ENCODE assay signal across 19 cellular contexts in genomic region chr10:131870411-131870810, GRCh38. TPM values are rescaled to one million over a fixed set of nuclear protein-coding genes. Genes with fewer than 3 reads are reported as not detected.
A peak's percentile ranks its signal among the peaks of the same experiment; 100 is the strongest.
DNase-seq lines count a peak whose midpoint lies in the region; ATAC-seq and TF ChIP-seq lines count a peak whose summit lies in the region.
"Had no signal": no experiment of that assay in that cellular context is flagged by ENCODE, and none has a peak within 500 bp of the region (broad histone marks: within the 10 kb centered on the region; RNA-seq: fewer than 3 reads in every experiment).

No MANE protein-coding gene starts in this region.

- H2BK120ac ChIP-seq in IMR-90 (ENCODE audit: low read depth, low read length), result no peak overlapping the region

- H3K14ac ChIP-seq in IMR-90 (replicated peaks; ENCODE audit: low read depth, low read length), result no peak overlapping the region

- DNase-seq in COLO668 (lab: John Stamatoyannopoulos, UW; ENCODE audit: unreplicated experiment) (peak; percentile 22), IMR-90 (no peak), epithelial cell of esophagus (ENCODE audit: low read depth) (peak; percentile 20), sigmoid colon (peak; percentile 28), SIG-M5 treated with dmso at 0.1 percent for 504 hours (lab: John Stamatoyannopoulos, UW; ENCODE audit: unreplicated experiment) (no peak), right lobe of liver (no peak), mucosa of descending colon (no peak)
- no peak for DNase-seq in stimulated activated CD8-positive, alpha-beta memory T cell treated with anti-CD3 and anti-CD28 coated beads, Interleukin-4, amount 100 ng/mL, for 48 hours
- DNase-seq: 8988T; CD8-positive, alpha-beta T cell; COR-L47; DMS 273 treated with DMSO at 0.1 percent for 48 hours; DMS53; DND-41; EL; GM23248; HFFc6 had no signal

- H2AK5ac ChIP-seq in IMR-90 (ENCODE audit: low read depth, low read length), result no peak overlapping the region

- WGBS in IMR-90 (ENCODE audit: extremely low coverage in 2 of 2, insufficient read length in 1 of 2), 2 experiments, result 82% methylated on average over 6 of the region's 8 CpGs; no CpG with 5 or more reads in 1 of the 2 experiments
- WGBS in sigmoid colon, 2 donors, result 75 to 79% methylated on average over 8 of the region's 8 CpGs
- WGBS in right lobe of liver (ENCODE audit: insufficient coverage, low coverage, low lambda C conversion rate, missing lambda C conversion rate), result 60% methylated on average over 4 of the region's 8 CpGs

- TF ChIP-seq RAD21 in IMR-90 (IDR thresholded peaks at IDR 0.05; ENCODE audit: low read length), result no peak

- ATAC-seq in IMR-90 (ENCODE audit: low read depth), result no peak
- no peak for ATAC-seq in right lobe of liver
- ATAC-seq in mucosa of descending colon, result no peak
- ATAC-seq: CD8-positive, alpha-beta T cell; HCT116 had no signal

- no peak overlapping the region for H4K91ac ChIP-seq in IMR-90 (ENCODE audit: insufficient read depth, low read depth, low read length)

- H3K9ac ChIP-seq in IMR-90 (ENCODE audit: low read depth, low read length), result no peak overlapping the region
- H3K9ac ChIP-seq: BLaER1, GM23248 had no signal

- H3K27ac ChIP-seq in IMR-90 (ENCODE audit: insufficient read depth, low read length) (no peak overlapping the region), sigmoid colon (no peak overlapping the region), right lobe of liver (no peak overlapping the region)
- H3K27ac ChIP-seq: BLaER1, GM23248 had no signal

- TF ChIP-seq CTCF in IMR-90 (conservative IDR thresholded peaks at IDR 0.05; ENCODE audit: low read depth, low read length) (no peak), epithelial cell of esophagus (IDR thresholded peaks at IDR 0.05; ENCODE audit: insufficient read depth, low read depth, low read length, missing control alignments) (no peak), sigmoid colon (IDR thresholded peaks at IDR 0.05) (no peak), right lobe of liver (IDR thresholded peaks at IDR 0.05) (no peak), mucosa of descending colon (IDR thresholded peaks at IDR 0.05) (no peak)

- H3K4me3 ChIP-seq in IMR-90 (ENCODE audit: insufficient read depth, low read depth, low read length), result no peak overlapping the region
- H3K4me3 ChIP-seq in epithelial cell of esophagus (ENCODE audit: low read length), result no peak overlapping the region
- no peak overlapping the region for H3K4me3 ChIP-seq in sigmoid colon
- H3K4me3 ChIP-seq in right lobe of liver, result no peak overlapping the region
- H3K4me3 ChIP-seq in mucosa of descending colon, result no peak overlapping the region
- H3K4me3 ChIP-seq: BLaER1, GM23248 had no signal

- H3K4me2 ChIP-seq in IMR-90 (ENCODE audit: low read depth, low read length), result no peak overlapping the region
- H3K4me2 ChIP-seq: BLaER1 had no signal

- H4K20me1 ChIP-seq in IMR-90 (ENCODE audit: insufficient read depth, low read length), result no peaks in the 10 kb centered on the region
- H4K20me1 ChIP-seq: BLaER1 had no signal

- H3K9me3 ChIP-seq in IMR-90 (ENCODE audit: control insufficient read depth, insufficient read depth, low read length), result no peaks in the 10 kb centered on the region
- no peaks in the 10 kb centered on the region for H3K9me3 ChIP-seq in sigmoid colon
- no peaks in the 10 kb centered on the region for H3K9me3 ChIP-seq in right lobe of liver
- no peaks in the 10 kb centered on the region for H3K9me3 ChIP-seq in mucosa of descending colon
- H3K9me3 ChIP-seq: BLaER1 had no signal

- H4K8ac ChIP-seq in IMR-90 (ENCODE audit: low read depth in 2 of 2, low read length in 2 of 2), result no peak overlapping the region

- no peak overlapping the region for H2BK20ac ChIP-seq in IMR-90 (ENCODE audit: low read depth, low read length)

- H2BK5ac ChIP-seq in IMR-90 (ENCODE audit: low read depth, low read length, poor library complexity, severe bottlenecking), result no peak overlapping the region

- H4K5ac ChIP-seq in IMR-90 (ENCODE audit: low read depth, low read length), result no peak overlapping the region

- no peak for TF ChIP-seq EP300 in sigmoid colon (IDR thresholded peaks at IDR 0.05)

- CTCF ChIA-PET in IMR-90 (lab: Yijun Ruan, JAX), result no interaction called here

- TF ChIP-seq POLR2A in IMR-90 (IDR thresholded peaks at IDR 0.05; ENCODE audit: low read depth, low read length) (no peak), sigmoid colon (IDR thresholded peaks at IDR 0.05) (no peak), right lobe of liver (IDR thresholded peaks at IDR 0.05) (no peak)

- POLR2A ChIA-PET in IMR-90 (lab: Charles Lee; ENCODE audit: unreplicated experiment), result no interaction called here

- no peak overlapping the region for H2BK15ac ChIP-seq in IMR-90 (ENCODE audit: low read depth, low read length)

- in situ Hi-C loops in IMR-90 (cut with MboI; ENCODE audit: low sequenced_read_pairs), result no loop called here

- dilution Hi-C loops in IMR-90 (cut with HindIII; ENCODE audit: low sequenced_read_pairs, unreplicated experiment), result no loop called here

- H3K27me3 ChIP-seq in IMR-90 (ENCODE audit: control insufficient read depth, insufficient read depth, low read length), result peaks cover 4% of the 10 kb centered on the region; the same call in 1 of the 2 replicates
- peaks cover 0 to 23% (median 17%) of the 10 kb centered on the region in 3 donors for H3K27me3 ChIP-seq in sigmoid colon
- no peaks in the 10 kb centered on the region for H3K27me3 ChIP-seq in right lobe of liver
- H3K27me3 ChIP-seq: BLaER1 had no signal

- H3K36me3 ChIP-seq in IMR-90 (ENCODE audit: control insufficient read depth, insufficient read depth, low read length) (no peaks in the 10 kb centered on the region), sigmoid colon (no peaks in the 10 kb centered on the region), right lobe of liver (no peaks in the 10 kb centered on the region), mucosa of descending colon (ENCODE audit: low read depth) (no peaks in the 10 kb centered on the region)
- H3K36me3 ChIP-seq: BLaER1 had no signal

- H3K4me1 ChIP-seq in IMR-90 (ENCODE audit: control insufficient read depth, insufficient read depth, low read length) (no peaks in the 10 kb centered on the region), sigmoid colon (peaks cover 0 to 9% (median 7%) of the 10 kb centered on the region in 4 donors), right lobe of liver (no peaks in the 10 kb centered on the region), mucosa of descending colon (ENCODE audit: low read depth) (no peaks in the 10 kb centered on the region)

- no peaks in the 10 kb centered on the region for H3K9me1 ChIP-seq in IMR-90 (ENCODE audit: insufficient read depth, low read length)

- no peak overlapping the region for H2AK9ac ChIP-seq in IMR-90 (replicated peaks; ENCODE audit: low read depth, low read length, poor library complexity)

- no peak overlapping the region for H3K18ac ChIP-seq in IMR-90 (ENCODE audit: low read depth, low read length)

- H3K56ac ChIP-seq in IMR-90 (ENCODE audit: extremely low read depth, insufficient read depth, low read length), result no peak overlapping the region

- H3K23ac ChIP-seq in IMR-90 (ENCODE audit: low read depth, low read length), result no peak overlapping the region

- no peak overlapping the region for H3K4ac ChIP-seq in IMR-90 (ENCODE audit: low read depth, low read length)

- no TSS peak for BruUV-seq in IMR-90 (replicated peaks; lab: Mats Ljungman, UMichigan)

- intact Hi-C loops in IMR-90 (cut with micrococcal nuclease), result no loop called here
- intact Hi-C loops in sigmoid colon (cut with DNase I), result loop anchor here (10.0 kb wide), 1 partner anchor 416 kb away; no protein-coding TSS in a partner anchor
- intact Hi-C loops in right lobe of liver (cut with DNase I), result loop anchor here in 1 of 2 donors (10.0 kb wide), 2 partner anchors 626 to 1686 kb away; no protein-coding TSS in a partner anchor
- intact Hi-C loops in mucosa of descending colon (cut with DNase I, micrococcal nuclease), result no loop called here

- no peaks in the 10 kb centered on the region for H3K79me1 ChIP-seq in IMR-90 (ENCODE audit: low read depth in 1 of 2, low read length in 2 of 2)

- peak overlapping the region; percentile 24 for H2AFZ ChIP-seq in IMR-90 (replicated peaks; ENCODE audit: low read length, poor library complexity)
- H2AFZ ChIP-seq: GM23248 had no signal

TF ChIP-seq in IMR-90, 13 proteins besides CTCF, POLR2A, EP300 and RAD21:
- TF ChIP-seq FOS (IDR thresholded peaks at IDR 0.05; ENCODE audit: low read depth, low read length) (no peak), CHD1 (IDR thresholded peaks at IDR 0.05; ENCODE audit: low read depth, low read length) (no peak), CEBPB (IDR thresholded peaks at IDR 0.05; ENCODE audit: low read depth, low read length) (no peak)
- TF ChIP-seq, protein P1, sequence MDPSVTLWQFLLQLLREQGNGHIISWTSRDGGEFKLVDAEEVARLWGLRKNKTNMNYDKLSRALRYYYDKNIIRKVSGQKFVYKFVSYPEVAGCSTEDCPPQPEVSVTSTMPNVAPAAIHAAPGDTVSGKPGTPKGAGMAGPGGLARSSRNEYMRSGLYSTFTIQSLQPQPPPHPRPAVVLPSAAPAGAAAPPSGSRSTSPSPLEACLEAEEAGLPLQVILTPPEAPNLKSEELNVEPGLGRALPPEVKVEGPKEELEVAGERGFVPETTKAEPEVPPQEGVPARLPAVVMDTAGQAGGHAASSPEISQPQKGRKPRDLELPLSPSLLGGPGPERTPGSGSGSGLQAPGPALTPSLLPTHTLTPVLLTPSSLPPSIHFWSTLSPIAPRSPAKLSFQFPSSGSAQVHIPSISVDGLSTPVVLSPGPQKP (IDR thresholded peaks at IDR 0.05; ENCODE audit: borderline replicate concordance, low read depth, low read length), result no peak

RNA-seq across cellular contexts. Expression of gene PPP2R2D, which starts 30.4 kb away (rescaled TPM):
- total RNA-seq in IMR-90 (2012; rRNA removed) (21.1 and 23.8 TPM in 2 replicates), sigmoid colon (10 to 100 TPM; 22.7 to 44.0 (median 34.6) TPM), right lobe of liver (10 to 100 TPM; 10.9 to 16.6 (median 14.3) TPM), mucosa of descending colon (10 to 100 TPM; 27.8 to 34.4 (median 33.9) TPM)
- polyA plus RNA-seq in IMR-90 (2012; rRNA removed) (22.8 and 23.3 TPM in 2 replicates), sigmoid colon (10 to 100 TPM; 18.4 to 23.8 (median 22.8) TPM)
- 16.2 and 18.1 TPM in 2 replicates for polyA plus RNA-seq in IMR-90 (2012; cell fraction: cytosol; rRNA removed)
- 34.7 and 54.8 TPM in 2 replicates for polyA plus RNA-seq in IMR-90 (2012; cell fraction: nucleus; rRNA removed; ENCODE audit: low replicate concordance)

Comparison
In these comparisons a context has a peak if more than half of its experiments do, and no peak if none do; other contexts are left out.
1. DNase-seq: peak in COLO668 (single experiment), epithelial cell of esophagus (single experiment) and sigmoid colon (single experiment); none in IMR-90 (single experiment), stimulated activated CD8-positive, alpha-beta memory T cell treated with anti-CD3 and anti-CD28 coated beads, Interleukin-4, amount 100 ng/mL, for 48 hours (single experiment), SIG-M5 treated with dmso at 0.1 percent for 504 hours (single experiment), right lobe of liver (0 of 3) and mucosa of descending colon (0 of 3).